6 cellular contexts compared by ENCODE assay signal in genomic region chr1:57886376-57886775, GRCh38.
"Had no signal": no experiment of that assay in that cellular context is flagged by ENCODE, and none has a peak within 500 bp of the region (broad histone marks: within the 10 kb centered on the region; RNA-seq: fewer than 3 reads in every experiment).

No MANE protein-coding gene starts in this region.

- DNase-seq: IMR-90, KBM-7, KG1 had no signal

- H3K27ac ChIP-seq: HL-60, KMS-11 had no signal

- H3K4me3 ChIP-seq: K562 had no signal
